8 cellular contexts compared by ENCODE assay signal in genomic region chr1:58781541-58782307, GRCh38. TPM values are rescaled to one million over a fixed set of nuclear protein-coding genes. Genes with fewer than 3 reads are reported as not detected.
A peak's percentile ranks its signal among the peaks of the same experiment; 100 is the strongest.
DNase-seq lines count a peak whose midpoint lies in the region; ATAC-seq lines count a peak whose summit lies in the region.

No MANE protein-coding gene starts in this region.

- peak overlapping the region; percentile 95 for H3K9ac ChIP-seq in adipocyte (ENCODE audit: low read length)

- DNase-seq in COLO668 (lab: John Stamatoyannopoulos, UW; ENCODE audit: unreplicated experiment) (peak; percentile 92), SKM-1 (lab: John Stamatoyannopoulos, UW; ENCODE audit: unreplicated experiment) (peak; percentile 26), adipocyte (ENCODE audit: low read depth) (peak; percentile 81), left cardiac atrium (peak; percentile 80), posterior cingulate gyrus (peak; percentile 41 to 93 (median 56)), NCI-H187 (lab: John Stamatoyannopoulos, UW) (no peak)
- peak; percentile 8 for DNase-seq in Jurkat, Clone E6-1 (ENCODE audit: low read depth, low spot score)

- H3K36me3 ChIP-seq in adipocyte (ENCODE audit: control insufficient read depth, insufficient read depth, low read length, severe bottlenecking) = no peaks in the 10 kb centered on the region

- H3K4me3 ChIP-seq in Jurkat, Clone E6-1 (ENCODE audit: low read length) = peak overlapping the region; percentile 35
- peak overlapping the region; percentile 86 for H3K4me3 ChIP-seq in adipocyte (ENCODE audit: low read length)

- intact Hi-C loops in left cardiac atrium (cut with DNase I) (loop anchor here (5.0 to 10.0 kb wide), 3 partner anchors 36 to 921 kb away; partner anchors contain the start of gene FGGY (in 1 of the 2)), posterior cingulate gyrus (cut with DNase I) (loop anchor here (2.0 to 10.0 kb wide), 3 partner anchors 35 to 976 kb away; no protein-coding TSS in a partner anchor)

- no peaks in the 10 kb centered on the region for H3K9me3 ChIP-seq in adipocyte (ENCODE audit: control insufficient read depth, low read length)

- ATAC-seq in left cardiac atrium (peak in 1 of 2 donors; percentile 15), HG03457 (IDR thresholded peaks at IDR 0.05; ENCODE audit: unreplicated experiment) (no peak)

- peaks cover 27% of the 10 kb centered on the region for H3K4me1 ChIP-seq in adipocyte (ENCODE audit: control insufficient read depth, insufficient read depth, low read length)

- no peaks in the 10 kb centered on the region for H3K27me3 ChIP-seq in adipocyte (replicated peaks; ENCODE audit: control insufficient read depth, insufficient read depth, low read length)

RNA-seq across cellular contexts. Expression of gene JUN, which starts 2.1 kb away (rescaled TPM):
- polyA plus RNA-seq in Jurkat, Clone E6-1 (2012; ENCODE audit: insufficient read depth, insufficient read length) = 2.2 TPM
- 10 to 100 TPM; 67.6 to 78.0 TPM for total RNA-seq in left cardiac atrium

Comparison
In these comparisons a context has a peak if more than half of its experiments do, and no peak if none do; other contexts are left out.
1. DNase-seq: peak in COLO668 (single experiment), Jurkat, Clone E6-1 (single experiment), SKM-1 (single experiment), adipocyte (single experiment), left cardiac atrium (single experiment) and posterior cingulate gyrus (10 of 10); none in NCI-H187 (0 of 2).